In genomic region chr5:177300971-177301370, GRCh38 we compare ENCODE assay signal across 7 cellular contexts. TPM values are rescaled to one million over a fixed set of nuclear protein-coding genes. Genes with fewer than 3 reads are reported as not detected.
DNase-seq lines count a peak whose midpoint lies in the region; ATAC-seq, FAIRE-seq and TF ChIP-seq lines count a peak whose summit lies in the region.
"Had no signal": no experiment of that assay in that cellular context is flagged by ENCODE, and none has a peak within 500 bp of the region (broad histone marks: within the 10 kb centered on the region; RNA-seq: fewer than 3 reads in every experiment).

No MANE protein-coding gene starts in this region.

- peaks cover 9% of the 10 kb centered on the region; the same call in 1 of the 2 replicates for H3K79me2 ChIP-seq in H9 (ENCODE audit: insufficient read depth, low read length)

- DNase-seq in H9 (no peak), RCC 7860 (ENCODE audit: low spot score) (no peak)
- DNase-seq in natural killer cell treated with Interleukin-12 subunit alpha and Interleukin-12 subunit beta and Interleukin-15 and Interleukin-18, amount 100 ng/mL, for 72 hours (ENCODE audit: low spot score), result no peak
- DNase-seq in activated effector memory CD4-positive, alpha-beta T cell treated with Interleukin-2 at 50 U/mL for 16 hours, result no peak

- H3T11ph ChIP-seq in H9 (ENCODE audit: low read length), result no peak overlapping the region

- no peaks in the 10 kb centered on the region for H4K20me1 ChIP-seq in H9 (ENCODE audit: control insufficient read depth, insufficient read depth, insufficient read length)

- FAIRE-seq in RCC 7860 (lab: Jason Lieb, UNC), result no peak

- no peak overlapping the region for H2AFZ ChIP-seq in H9 (ENCODE audit: low read length)

- no CpG with 5 or more reads among the region's 2 CpGs for WGBS in H9 (ENCODE audit: extremely low coverage, insufficient read length, low lambda C conversion rate)

- H3K56ac ChIP-seq in H9 (ENCODE audit: insufficient read length, low read depth, low read length), result no peak overlapping the region

- H3K23ac ChIP-seq in H9 (ENCODE audit: insufficient read length, low read depth, low read length), result no peak overlapping the region

- H3K4me3 Mint-ChIP-seq in H9, result no peak overlapping the region
- peak overlapping the region; percentile 86 for H3K4me3 Mint-ChIP-seq in activated T-helper 17 cell treated with anti-CD3 and anti-CD28 coated beads, Interleukin-2, amount 50 U/mL, for 72 hours
- H3K4me3 Mint-ChIP-seq in natural killer cell treated with Interleukin-12 subunit alpha and Interleukin-12 subunit beta and Interleukin-15 and Interleukin-18, amount 100 ng/mL, for 72 hours, result peak overlapping the region; percentile 96

- H3K4me2 ChIP-seq in H9 (ENCODE audit: insufficient read depth, insufficient read length, low read length), result no peak overlapping the region

- no peak overlapping the region for H4K91ac ChIP-seq in H9 (ENCODE audit: insufficient read length, low read depth, low read length)

- no peak overlapping the region for H2AK5ac ChIP-seq in H9 (ENCODE audit: insufficient read length, low read length)

- H3K79me1 ChIP-seq in H9 (ENCODE audit: insufficient read depth, low read depth, low read length, poor library complexity, severe bottlenecking), result no peaks in the 10 kb centered on the region

- H3K27ac Mint-ChIP-seq in H9, result peak overlapping the region in 2 of 3 experiments; percentile 68 to 99; a peak in 4 of 7 replicates
- peak overlapping the region; percentile 84 for H3K27ac Mint-ChIP-seq in activated T-helper 17 cell treated with anti-CD3 and anti-CD28 coated beads, Interleukin-2, amount 50 U/mL, for 72 hours
- H3K27ac Mint-ChIP-seq in natural killer cell treated with Interleukin-12 subunit alpha and Interleukin-12 subunit beta and Interleukin-15 and Interleukin-18, amount 100 ng/mL, for 72 hours, result peak overlapping the region; percentile 82 to 83

- no peak overlapping the region for H3K4ac ChIP-seq in H9 (ENCODE audit: low read depth, low read length)

- H3K27me3 Mint-ChIP-seq in H9 (ENCODE audit: low read depth), result peaks cover 1% of the 10 kb centered on the region; the same call in 1 of the 2 replicates
- H3K27me3 Mint-ChIP-seq in activated T-helper 17 cell treated with anti-CD3 and anti-CD28 coated beads, Interleukin-2, amount 50 U/mL, for 72 hours, result no peaks in the 10 kb centered on the region
- no peaks in the 10 kb centered on the region for H3K27me3 Mint-ChIP-seq in natural killer cell treated with Interleukin-12 subunit alpha and Interleukin-12 subunit beta and Interleukin-15 and Interleukin-18, amount 100 ng/mL, for 72 hours

- H3K27me3 ChIP-seq in H9 (ENCODE audit: insufficient read depth, low read length), result no peaks in the 10 kb centered on the region
- H3K27me3 ChIP-seq: tibial artery had no signal

- no peak overlapping the region for H2BK120ac ChIP-seq in H9 (ENCODE audit: low read depth, low read length, poor library complexity, severe bottlenecking)

- H4K8ac ChIP-seq in H9 (replicated peaks; ENCODE audit: insufficient read length, low read depth, low read length), result no peak overlapping the region

- no peak overlapping the region for H2BK20ac ChIP-seq in H9 (ENCODE audit: low read depth, low read length, poor library complexity, severe bottlenecking)

- no peaks in the 10 kb centered on the region for H3K9me3 Mint-ChIP-seq in H9
- H3K9me3 Mint-ChIP-seq in activated T-helper 17 cell treated with anti-CD3 and anti-CD28 coated beads, Interleukin-2, amount 50 U/mL, for 72 hours, result no peaks in the 10 kb centered on the region
- no peaks in the 10 kb centered on the region for H3K9me3 Mint-ChIP-seq in natural killer cell treated with Interleukin-12 subunit alpha and Interleukin-12 subunit beta and Interleukin-15 and Interleukin-18, amount 100 ng/mL, for 72 hours

- TF ChIP-seq CTCF in H9 (conservative IDR thresholded peaks at IDR 0.05), result no peak

- no peak overlapping the region for H2BK5ac ChIP-seq in H9 (ENCODE audit: insufficient read length, low read length)

- H3K4me1 ChIP-seq in H9 (ENCODE audit: insufficient read depth, low read length), result no peaks in the 10 kb centered on the region

- ATAC-seq in activated T-helper 17 cell treated with anti-CD3 and anti-CD28 coated beads, Interleukin-2, amount 50 U/mL, for 72 hours (replicated peaks), result no peak
- ATAC-seq in natural killer cell treated with Interleukin-12 subunit alpha and Interleukin-12 subunit beta and Interleukin-15 and Interleukin-18, amount 100 ng/mL, for 72 hours, result no peak
- ATAC-seq in HG03045 (IDR thresholded peaks at IDR 0.05; ENCODE audit: unreplicated experiment), result no peak

- H3K36me3 Mint-ChIP-seq in H9 (ENCODE audit: insufficient read depth in 1 of 3, low read depth in 3 of 3), result peaks cover 21 to 56% (median 27%) of the 10 kb centered on the region in 3 experiments
- peaks cover 65% of the 10 kb centered on the region for H3K36me3 Mint-ChIP-seq in activated T-helper 17 cell treated with anti-CD3 and anti-CD28 coated beads, Interleukin-2, amount 50 U/mL, for 72 hours (ENCODE audit: low read depth)
- no peaks in the 10 kb centered on the region for H3K36me3 Mint-ChIP-seq in natural killer cell treated with Interleukin-12 subunit alpha and Interleukin-12 subunit beta and Interleukin-15 and Interleukin-18, amount 100 ng/mL, for 72 hours

- H3K27ac ChIP-seq in H9 (ENCODE audit: insufficient read length, low read depth, low read length), result no peak overlapping the region

- peaks cover 13% of the 10 kb centered on the region for H3K23me2 ChIP-seq in H9 (ENCODE audit: insufficient read length, low read depth, low read length, poor library complexity, severe bottlenecking)

- H2BK12ac ChIP-seq in H9 (ENCODE audit: insufficient read length, low read depth, low read length), result no peak overlapping the region

- no peak overlapping the region for H2BK15ac ChIP-seq in H9 (ENCODE audit: low read depth, low read length)

- no peak overlapping the region for H3K14ac ChIP-seq in H9 (ENCODE audit: insufficient read depth, low read length)

- H3K18ac ChIP-seq in H9 (ENCODE audit: insufficient read length, low read depth, low read length), result no peak overlapping the region

- peaks cover 42 to 64% of the 10 kb centered on the region in 2 experiments for H3K4me1 Mint-ChIP-seq in H9
- peaks cover 44% of the 10 kb centered on the region for H3K4me1 Mint-ChIP-seq in activated T-helper 17 cell treated with anti-CD3 and anti-CD28 coated beads, Interleukin-2, amount 50 U/mL, for 72 hours
- peaks cover 61 to 79% of the 10 kb centered on the region in 2 donors for H3K4me1 Mint-ChIP-seq in natural killer cell treated with Interleukin-12 subunit alpha and Interleukin-12 subunit beta and Interleukin-15 and Interleukin-18, amount 100 ng/mL, for 72 hours (ENCODE audit: low read depth in 2 of 2)

- H4K5ac ChIP-seq in H9 (ENCODE audit: insufficient read length, low read depth, low read length), result no peak overlapping the region

- no peaks in the 10 kb centered on the region for H3K9me3 ChIP-seq in H9 (ENCODE audit: control insufficient read depth, low read depth, low read length)
- H3K9me3 ChIP-seq: tibial artery had no signal

- H3K9ac ChIP-seq in H9 (ENCODE audit: extremely low read depth, insufficient read length, low read length), result no peak overlapping the region

RNA-seq across cellular contexts. Expression of gene RAB24, which starts 2.5 kb away (rescaled TPM):
- 17.6 and 18.6 TPM in 2 replicates for total RNA-seq in H9 (2021)
- 10 to 100 TPM; 21.5 to 28.7 TPM for total RNA-seq in activated T-helper 17 cell treated with anti-CD3 and anti-CD28 coated beads, Interleukin-2, amount 50 U/mL, for 72 hours
- 10 to 100 TPM; 44.2 to 49.8 TPM for total RNA-seq in natural killer cell treated with Interleukin-12 subunit alpha and Interleukin-12 subunit beta and Interleukin-15 and Interleukin-18, amount 100 ng/mL, for 72 hours

RNA-seq across cellular contexts. Expression of gene PRELID1, which starts 2.6 kb away (rescaled TPM):
- 212 and 213 TPM in 2 replicates for total RNA-seq in H9 (2021)
- total RNA-seq in activated T-helper 17 cell treated with anti-CD3 and anti-CD28 coated beads, Interleukin-2, amount 50 U/mL, for 72 hours, result 100 to 1,000 TPM; 142 to 314 TPM
- 100 to 1,000 TPM; 310 to 360 TPM for total RNA-seq in natural killer cell treated with Interleukin-12 subunit alpha and Interleukin-12 subunit beta and Interleukin-15 and Interleukin-18, amount 100 ng/mL, for 72 hours

RNA-seq across cellular contexts. Expression of gene MXD3, which starts 10.7 kb away (rescaled TPM):
- total RNA-seq in H9 (2021), result 9.8 and 10.9 TPM in 2 replicates
- total RNA-seq in activated T-helper 17 cell treated with anti-CD3 and anti-CD28 coated beads, Interleukin-2, amount 50 U/mL, for 72 hours, result 10 to 100 TPM; 21.9 to 26.0 TPM
- total RNA-seq in natural killer cell treated with Interleukin-12 subunit alpha and Interleukin-12 subunit beta and Interleukin-15 and Interleukin-18, amount 100 ng/mL, for 72 hours, result 10 to 100 TPM; 15.0 to 24.8 TPM

RNA-seq across cellular contexts. Expression of gene LMAN2, which starts 50.5 kb away (rescaled TPM):
- total RNA-seq in H9 (2021), result 105 and 106 TPM in 2 replicates
- 100 to 1,000 TPM in 1 of 2 donors, 10 to 100 TPM in 1; 94.3 to 122 TPM for total RNA-seq in activated T-helper 17 cell treated with anti-CD3 and anti-CD28 coated beads, Interleukin-2, amount 50 U/mL, for 72 hours
- total RNA-seq in natural killer cell treated with Interleukin-12 subunit alpha and Interleukin-12 subunit beta and Interleukin-15 and Interleukin-18, amount 100 ng/mL, for 72 hours, result 100 to 1,000 TPM; 136 to 150 TPM

RNA-seq across cellular contexts. Expression of gene RGS14, which starts 56.8 kb away (rescaled TPM):
- total RNA-seq in H9 (2021), result 12.3 and 16.4 TPM in 2 replicates
- 100 to 1,000 TPM in 1 of 2 donors, 10 to 100 TPM in 1; 45.5 to 102 TPM for total RNA-seq in activated T-helper 17 cell treated with anti-CD3 and anti-CD28 coated beads, Interleukin-2, amount 50 U/mL, for 72 hours
- total RNA-seq in natural killer cell treated with Interleukin-12 subunit alpha and Interleukin-12 subunit beta and Interleukin-15 and Interleukin-18, amount 100 ng/mL, for 72 hours, result 10 to 100 TPM; 26.5 to 45.4 TPM

Comparison
In these comparisons a context has a peak if more than half of its experiments do, and no peak if none do; other contexts are left out.
1. H3K4me3 Mint-ChIP-seq: peak in activated T-helper 17 cell treated with anti-CD3 and anti-CD28 coated beads, Interleukin-2, amount 50 U/mL, for 72 hours (single experiment) and natural killer cell treated with Interleukin-12 subunit alpha and Interleukin-12 subunit beta and Interleukin-15 and Interleukin-18, amount 100 ng/mL, for 72 hours (single experiment); none in H9 (0 of 2).
2. Peak in every context shown above with its lines, with median percentiles within 50 percentile points of each other: H3K27ac Mint-ChIP-seq.